1 cellular context compared by ENCODE assay signal in genomic region chr12:62726471-62726980, GRCh38.
TF ChIP-seq lines count a peak whose summit lies in the region.

No MANE protein-coding gene starts in this region.

TF ChIP-seq in SK-N-SH, 30 proteins besides CTCF, POLR2A, EP300 and RAD21 (continued from another document):
- TF ChIP-seq USF1 (IDR thresholded peaks at IDR 0.05; ENCODE audit: borderline replicate concordance, low read depth), result no peak
- TF ChIP-seq RCOR1 (IDR thresholded peaks at IDR 0.05; ENCODE audit: low read length), result no peak
- no peak for TF ChIP-seq SIN3A (IDR thresholded peaks at IDR 0.05; ENCODE audit: borderline replicate concordance, low read depth, low read length)
- TF ChIP-seq USF2 (IDR thresholded peaks at IDR 0.05; ENCODE audit: borderline replicate concordance, low read depth, low read length), result no peak
- TF ChIP-seq REST (IDR thresholded peaks at IDR 0.05; ENCODE audit: low read depth, low read length), result no peak
